In genomic region chr1:41780322-41780721, GRCh38 we compare ENCODE assay signal across 18 cellular contexts.
DNase-seq lines count a peak whose midpoint lies in the region; ATAC-seq and TF ChIP-seq lines count a peak whose summit lies in the region.
"Had no signal": no experiment of that assay in that cellular context is flagged by ENCODE, and none has a peak within 500 bp of the region (broad histone marks: within the 10 kb centered on the region; RNA-seq: fewer than 3 reads in every experiment).

No MANE protein-coding gene starts in this region.

- no peaks in the 10 kb centered on the region for H3K36me3 ChIP-seq in mesenchymal stem cell (ENCODE audit: control insufficient read depth in 1 of 2, insufficient read depth in 2 of 2, low read depth in 1 of 2, low read length in 2 of 2)
- H3K36me3 ChIP-seq: BE2C, HAP-1 had no signal

- DNase-seq in GM20000 (ENCODE audit: low spot score) (peak; percentile 0), mesenchymal stem cell (no peak), NCI-H1436 (lab: John Stamatoyannopoulos, UW) (no peak), EL (no peak)
- DNase-seq: BE2C; C1 segment of cervical spinal cord; CD4-positive, CD25-positive, alpha-beta regulatory T cell; CD8-positive, alpha-beta memory T cell; COR-L47; DMS 273 treated with DMSO at 0.1 percent for 48 hours; DMS53; GF-D8; IMR-90 had no signal

- no peak overlapping the region for H4K8ac ChIP-seq in mesenchymal stem cell (ENCODE audit: low read length)

- no peak overlapping the region for H3K4ac ChIP-seq in mesenchymal stem cell (ENCODE audit: low read depth in 1 of 2, low read length in 2 of 2)

- H3K79me1 ChIP-seq in mesenchymal stem cell (replicated peaks; ENCODE audit: low read length, poor library complexity, severe bottlenecking) = peaks cover 14% of the 10 kb centered on the region

- H2AK5ac ChIP-seq in mesenchymal stem cell (ENCODE audit: low read length, severe bottlenecking) = peak overlapping the region; percentile 13

- TF ChIP-seq CTCF in GM20000 (IDR thresholded peaks at IDR 0.05; ENCODE audit: extremely low read depth, missing control alignments) (no peak), VCaP (conservative IDR thresholded peaks at IDR 0.05) (no peak)

- H3K4me3 ChIP-seq in mesenchymal stem cell (ENCODE audit: insufficient read depth in 1 of 2, low read depth in 1 of 2, low read length in 2 of 2) = no peak overlapping the region
- H3K4me3 ChIP-seq: GM12878, HAP-1, K562 had no signal

- 79% methylated on average over 2 of the region's 2 CpGs for WGBS in mesenchymal stem cell

- peaks cover 0 to 12% of the 10 kb centered on the region in 2 experiments for H3K27me3 ChIP-seq in mesenchymal stem cell (ENCODE audit: control insufficient read depth in 1 of 2, insufficient read depth in 1 of 2, low read length in 2 of 2)
- H3K27me3 ChIP-seq: BE2C had no signal

- H3K4me1 ChIP-seq in mesenchymal stem cell (ENCODE audit: control insufficient read depth, insufficient read depth, low read depth, low read length) = peaks cover 23% of the 10 kb centered on the region
- H3K4me1 ChIP-seq: BE2C, HAP-1 had no signal

- H3K4me2 ChIP-seq in mesenchymal stem cell (ENCODE audit: low read length, poor library complexity, severe bottlenecking) = no peak overlapping the region

- no peak overlapping the region for H3K9ac ChIP-seq in mesenchymal stem cell (ENCODE audit: low read length)

- no peaks in the 10 kb centered on the region for H3K9me3 ChIP-seq in mesenchymal stem cell (ENCODE audit: control insufficient read depth, low read length)
- H3K9me3 ChIP-seq: BE2C, HAP-1 had no signal

- H3K23ac ChIP-seq in mesenchymal stem cell (ENCODE audit: low read length in 2 of 2) = no peak overlapping the region

- H3K18ac ChIP-seq in mesenchymal stem cell (ENCODE audit: low read depth in 1 of 2, low read length in 2 of 2) = no peak overlapping the region

- no peak overlapping the region for H2BK5ac ChIP-seq in mesenchymal stem cell (ENCODE audit: low read depth, low read length, poor library complexity, severe bottlenecking)

- no peak overlapping the region for H2BK120ac ChIP-seq in mesenchymal stem cell (ENCODE audit: low read depth, low read length)

- H2BK12ac ChIP-seq in mesenchymal stem cell (ENCODE audit: low read length in 2 of 2) = no peak overlapping the region

- no peak overlapping the region for H3K14ac ChIP-seq in mesenchymal stem cell (ENCODE audit: low read length in 2 of 2)

- H4K91ac ChIP-seq in mesenchymal stem cell (ENCODE audit: low read length) = no peak overlapping the region

- peak overlapping the region; percentile 54 for H3K27ac ChIP-seq in VCaP
- H3K27ac ChIP-seq in mesenchymal stem cell (ENCODE audit: low read length, poor library complexity, severe bottlenecking) = peak overlapping the region; percentile 45

- H2AFZ ChIP-seq in mesenchymal stem cell (ENCODE audit: low read depth, low read length) = no peak overlapping the region

- ATAC-seq in HG03565 (IDR thresholded peaks at IDR 0.05; ENCODE audit: unreplicated experiment) = no peak
- ATAC-seq: GM12878 had no signal

- no peak overlapping the region for H2BK15ac ChIP-seq in mesenchymal stem cell (ENCODE audit: low read depth, poor library complexity, severe bottlenecking)
